In genomic region chr2:149101818-149102217, GRCh38 we compare ENCODE assay signal across 25 cellular contexts.
"Had no signal": no experiment of that assay in that cellular context is flagged by ENCODE, and none has a peak within 500 bp of the region (broad histone marks: within the 10 kb centered on the region; RNA-seq: fewer than 3 reads in every experiment).

No MANE protein-coding gene starts in this region.

- H3K27me3 Mint-ChIP-seq: activated CD4-positive, alpha-beta T cell treated with anti-CD3 and anti-CD28 coated beads for 36 hours; activated naive CD8-positive, alpha-beta T cell treated with anti-CD3 and anti-CD28 coated beads, Interleukin-2, amount 10 ng/mL, durations not matched to agents 7 days and 5 days; natural killer cell treated with Interleukin-12 subunit alpha and Interleukin-12 subunit beta and Interleukin-15 and Interleukin-18, amount 100 ng/mL, for 72 hours; stimulated activated memory B cell treated with anti-CD40 and anti-IgM and Interleukin-4, amounts not matched to agents 10 μg/mL and 1 μg/mL and 100 μg/mL, for 72 hours had no signal

- DNase-seq: activated B cell treated with CpG ODN at 0.5 μM for 24 hours; activated CD4-positive, alpha-beta T cell treated with anti-CD3 and anti-CD28 coated beads for 36 hours; activated CD4-positive, alpha-beta T cell treated with anti-CD3 and anti-CD28 coated beads, Interleukin-2, amount 50 U/mL, for 48 hours; activated naive CD4-positive, alpha-beta T cell treated with Interleukin-2 at 50 U/mL for 16 hours; activated naive CD8-positive, alpha-beta T cell treated with anti-CD3 and anti-CD28 coated beads, Interleukin-2, amount 10 ng/mL, durations not matched to agents 7 days and 5 days; activated T-cell treated with anti-CD3 and anti-CD28 coated beads, Interleukin-2, amount 50 U/mL, for 48 hours; amniotic stem cell; cerebellar nuclear complex; endodermal cell; left lung; midbrain; small intestine; stimulated activated CD4-positive, alpha-beta T cell treated with anti-CD3 and anti-CD28 coated beads, Interleukin-15, amount 100 ng/mL, for 24 hours; stomach; T-helper 9 cell had no signal

- H3K4me1 ChIP-seq: left lung, right lobe of liver, tibial nerve, vagina had no signal

- H3K36me3 Mint-ChIP-seq: activated naive CD8-positive, alpha-beta T cell treated with anti-CD3 and anti-CD28 coated beads, Interleukin-2, amount 10 ng/mL, durations not matched to agents 7 days and 5 days; stimulated activated memory B cell treated with anti-CD40 and anti-IgM and Interleukin-4, amounts not matched to agents 10 μg/mL and 1 μg/mL and 100 μg/mL, for 72 hours had no signal

- H3K36me3 ChIP-seq: left lung, right lobe of liver, stomach, suprapubic skin, tibial nerve, vagina had no signal

- H3K4me3 ChIP-seq: coronary artery, left lung, lung, right lobe of liver, stomach, suprapubic skin, tibial nerve, vagina had no signal

- H3K27me3 ChIP-seq: left lung, right lobe of liver, stomach, suprapubic skin, tibial nerve, vagina had no signal

- H3K4me1 Mint-ChIP-seq: activated B cell treated with CpG ODN at 0.5 μM for 24 hours; activated CD4-positive, alpha-beta T cell treated with anti-CD3 and anti-CD28 coated beads for 36 hours; activated naive CD8-positive, alpha-beta T cell treated with anti-CD3 and anti-CD28 coated beads, Interleukin-2, amount 10 ng/mL, durations not matched to agents 7 days and 5 days; stimulated activated memory B cell treated with anti-CD40 and anti-IgM and Interleukin-4, amounts not matched to agents 10 μg/mL and 1 μg/mL and 100 μg/mL, for 72 hours had no signal

- H3K27ac ChIP-seq: coronary artery, epithelial cell of prostate, left lung, parathyroid adenoma, right lobe of liver, stomach, suprapubic skin, tibial nerve, vagina had no signal

- H3K27ac Mint-ChIP-seq: activated B cell treated with CpG ODN at 0.5 μM for 24 hours; activated CD4-positive, alpha-beta T cell treated with anti-CD3 and anti-CD28 coated beads for 36 hours; activated naive CD8-positive, alpha-beta T cell treated with anti-CD3 and anti-CD28 coated beads, Interleukin-2, amount 10 ng/mL, durations not matched to agents 7 days and 5 days; endodermal cell; natural killer cell treated with Interleukin-12 subunit alpha and Interleukin-12 subunit beta and Interleukin-15 and Interleukin-18, amount 100 ng/mL, for 72 hours; stimulated activated memory B cell treated with anti-CD40 and anti-IgM and Interleukin-4, amounts not matched to agents 10 μg/mL and 1 μg/mL and 100 μg/mL, for 72 hours had no signal

- FAIRE-seq: small intestine had no signal

- H3K9me3 ChIP-seq: suprapubic skin, tibial nerve, vagina had no signal

- H3K4me3 Mint-ChIP-seq: activated B cell treated with CpG ODN at 0.5 μM for 24 hours; activated CD4-positive, alpha-beta T cell treated with anti-CD3 and anti-CD28 coated beads for 36 hours; activated naive CD8-positive, alpha-beta T cell treated with anti-CD3 and anti-CD28 coated beads, Interleukin-2, amount 10 ng/mL, durations not matched to agents 7 days and 5 days; endodermal cell; natural killer cell treated with Interleukin-12 subunit alpha and Interleukin-12 subunit beta and Interleukin-15 and Interleukin-18, amount 100 ng/mL, for 72 hours; stimulated activated memory B cell treated with anti-CD40 and anti-IgM and Interleukin-4, amounts not matched to agents 10 μg/mL and 1 μg/mL and 100 μg/mL, for 72 hours had no signal

- H3K9me3 Mint-ChIP-seq: activated B cell treated with CpG ODN at 0.5 μM for 24 hours; natural killer cell treated with Interleukin-12 subunit alpha and Interleukin-12 subunit beta and Interleukin-15 and Interleukin-18, amount 100 ng/mL, for 72 hours; stimulated activated memory B cell treated with anti-CD40 and anti-IgM and Interleukin-4, amounts not matched to agents 10 μg/mL and 1 μg/mL and 100 μg/mL, for 72 hours had no signal

- H3K79me2 ChIP-seq: parathyroid adenoma had no signal

- H3K9ac ChIP-seq: parathyroid adenoma had no signal

- ATAC-seq: activated CD4-positive, alpha-beta T cell treated with anti-CD3 and anti-CD28 coated beads for 36 hours; left lung; natural killer cell treated with Interleukin-12 subunit alpha and Interleukin-12 subunit beta and Interleukin-15 and Interleukin-18, amount 100 ng/mL, for 72 hours; stimulated activated memory B cell treated with anti-CD40 and anti-IgM and Interleukin-4, amounts not matched to agents 10 μg/mL and 1 μg/mL and 100 μg/mL, for 72 hours had no signal
